ENCODE assay signal across 23 cellular contexts in genomic region chr13:91232716-91233115, GRCh38.
DNase-seq lines count a peak whose midpoint lies in the region; ATAC-seq, FAIRE-seq and TF ChIP-seq lines count a peak whose summit lies in the region.
"Had no signal": no experiment of that assay in that cellular context is flagged by ENCODE, and none has a peak within 500 bp of the region (broad histone marks: within the 10 kb centered on the region; RNA-seq: fewer than 3 reads in every experiment).

No MANE protein-coding gene starts in this region.

- no peak for ATAC-seq in left lobe of liver
- no peak for ATAC-seq in stimulated activated naive CD8-positive, alpha-beta T cell treated with anti-CD3 and anti-CD28 coated beads, Interleukin-15, Interleukin-2, amounts not matched to agents 100 U/mL and 50 U/mL, for 24 hours
- no peak for ATAC-seq in PC-3
- ATAC-seq: CD8-positive, alpha-beta T cell; HCT116 had no signal

- TF ChIP-seq CTCF in astrocyte (IDR thresholded peaks at IDR 0.05; ENCODE audit: insufficient read depth, low read depth, low read length) = no peak
- TF ChIP-seq CTCF in neural progenitor cell (IDR thresholded peaks at IDR 0.05) = no peak
- TF ChIP-seq CTCF in retinal pigment epithelial cell (conservative IDR thresholded peaks at IDR 0.05; ENCODE audit: low read depth, low read length) = no peak
- no peak for TF ChIP-seq CTCF in PC-3 (conservative IDR thresholded peaks at IDR 0.05; ENCODE audit: low read depth, low read length)

- no peaks in the 10 kb centered on the region for H3K9me2 ChIP-seq in PC-3 (replicated peaks; ENCODE audit: low read length)

- no peaks in the 10 kb centered on the region for H4K20me1 ChIP-seq in astrocyte (ENCODE audit: insufficient read depth, low read length)
- H4K20me1 ChIP-seq in neural progenitor cell (ENCODE audit: low read depth) = no peaks in the 10 kb centered on the region
- no peaks in the 10 kb centered on the region for H4K20me1 ChIP-seq in PC-3 (ENCODE audit: low read length)
- H4K20me1 ChIP-seq: BLaER1 treated with 17β-estradiol and CSF1 and Interleukin-3, amounts not matched to agents 10 nM and 100 nM had no signal

- H3K4me1 Mint-ChIP-seq in astrocyte (ENCODE audit: low read depth, unreplicated experiment) (peaks cover 10% of the 10 kb centered on the region), neural progenitor cell (peaks cover 7% of the 10 kb centered on the region)
- H3K4me1 Mint-ChIP-seq: B cell, IgD-negative memory B cell had no signal

- H3K9me3 Mint-ChIP-seq in astrocyte (ENCODE audit: unreplicated experiment) (no peaks in the 10 kb centered on the region), neural progenitor cell (peaks cover 6% of the 10 kb centered on the region)
- H3K9me3 Mint-ChIP-seq: CD8-positive, alpha-beta T cell; IgD-negative memory B cell had no signal

- H3K36me3 Mint-ChIP-seq in astrocyte (ENCODE audit: low read depth, unreplicated experiment) (no peaks in the 10 kb centered on the region), neural progenitor cell (no peaks in the 10 kb centered on the region)
- H3K36me3 Mint-ChIP-seq: CD8-positive, alpha-beta T cell; IgD-negative memory B cell had no signal

- H3K36me3 ChIP-seq in astrocyte (ENCODE audit: insufficient read depth, low read length) (no peaks in the 10 kb centered on the region), neural progenitor cell (no peaks in the 10 kb centered on the region), PC-3 (ENCODE audit: low read depth, low read length) (no peaks in the 10 kb centered on the region)
- H3K36me3 ChIP-seq: BLaER1 treated with 17β-estradiol and CSF1 and Interleukin-3, amounts not matched to agents 10 nM and 100 nM had no signal

- no peak overlapping the region for H3K9ac ChIP-seq in astrocyte (ENCODE audit: low read length)
- no peak overlapping the region for H3K9ac ChIP-seq in neural progenitor cell
- H3K9ac ChIP-seq in PC-3 (ENCODE audit: low read length) = no peak overlapping the region
- H3K9ac ChIP-seq: BLaER1 treated with 17β-estradiol and CSF1 and Interleukin-3, amounts not matched to agents 10 nM and 100 nM; GM23248 had no signal

- intact Hi-C loops in PC-3 (cut with micrococcal nuclease) = no loop called here

- no peaks in the 10 kb centered on the region for H3K9me3 ChIP-seq in astrocyte (ENCODE audit: insufficient read depth, low read depth, low read length)
- no peaks in the 10 kb centered on the region for H3K9me3 ChIP-seq in neural progenitor cell (ENCODE audit: low read depth)
- no peaks in the 10 kb centered on the region for H3K9me3 ChIP-seq in PC-3 (ENCODE audit: low read length)
- H3K9me3 ChIP-seq: BLaER1 treated with 17β-estradiol and CSF1 and Interleukin-3, amounts not matched to agents 10 nM and 100 nM had no signal

- H3K27me3 Mint-ChIP-seq in astrocyte (ENCODE audit: low read depth, unreplicated experiment) (no peaks in the 10 kb centered on the region), neural progenitor cell (ENCODE audit: insufficient read depth, low read depth) (peaks cover 2% of the 10 kb centered on the region)
- H3K27me3 Mint-ChIP-seq: IgD-negative memory B cell had no signal

- POLR2A ChIA-PET in PC-3 (lab: Charles Lee; ENCODE audit: unreplicated experiment) = no interaction called here

- H3K27ac Mint-ChIP-seq in astrocyte (ENCODE audit: unreplicated experiment) (peak overlapping the region; percentile 75), neural progenitor cell (peak overlapping the region; percentile 32)
- H3K27ac Mint-ChIP-seq: B cell; CD8-positive, alpha-beta T cell; HFFc6; IgD-negative memory B cell had no signal

- no peak overlapping the region for H3K27ac ChIP-seq in astrocyte (ENCODE audit: low read depth, low read length)
- no peak overlapping the region for H3K27ac ChIP-seq in neural progenitor cell
- H3K27ac ChIP-seq in PC-3 (ENCODE audit: low read length) = no peak overlapping the region
- H3K27ac ChIP-seq: BLaER1 treated with 17β-estradiol and CSF1 and Interleukin-3, amounts not matched to agents 10 nM and 100 nM; GM23248; HL-60 had no signal

- H3K4me1 ChIP-seq in astrocyte (ENCODE audit: insufficient read depth, low read length) (no peaks in the 10 kb centered on the region), neural progenitor cell (peaks cover 14% of the 10 kb centered on the region), PC-3 (ENCODE audit: insufficient read depth, low read length) (no peaks in the 10 kb centered on the region)
- H3K4me1 ChIP-seq: BLaER1 treated with 17β-estradiol and CSF1 and Interleukin-3, amounts not matched to agents 10 nM and 100 nM had no signal

- no TSS peak for BruUV-seq in PC-3 (replicated peaks; lab: Mats Ljungman, UMichigan)

- H2AFZ ChIP-seq in astrocyte (ENCODE audit: low read depth, low read length) (no peak overlapping the region), neural progenitor cell (replicated peaks) (peak overlapping the region; percentile 78), PC-3 (ENCODE audit: low read length) (no peak overlapping the region)
- H2AFZ ChIP-seq: GM23248 had no signal

- H3K27me3 ChIP-seq in astrocyte (ENCODE audit: insufficient read depth, low read length) = no peaks in the 10 kb centered on the region
- no peaks in the 10 kb centered on the region for H3K27me3 ChIP-seq in neural progenitor cell
- peaks cover 13% of the 10 kb centered on the region; the same call in 1 of the 2 replicates for H3K27me3 ChIP-seq in PC-3 (ENCODE audit: low read length)
- H3K27me3 ChIP-seq: BLaER1 treated with 17β-estradiol and CSF1 and Interleukin-3, amounts not matched to agents 10 nM and 100 nM had no signal

- no peak for FAIRE-seq in astrocyte (lab: Jason Lieb, UNC)
- FAIRE-seq: GM12892, GM18507, HTR-8/SVneo had no signal

- H3K79me2 ChIP-seq in astrocyte (ENCODE audit: insufficient read depth, low read length) (no peaks in the 10 kb centered on the region), neural progenitor cell (ENCODE audit: low read depth) (no peaks in the 10 kb centered on the region), PC-3 (ENCODE audit: low read length) (no peaks in the 10 kb centered on the region)

- H3K4me2 ChIP-seq in astrocyte (ENCODE audit: low read length) (no peak overlapping the region), neural progenitor cell (no peak overlapping the region), PC-3 (ENCODE audit: low read length) (no peak overlapping the region)
- H3K4me2 ChIP-seq: BLaER1 treated with 17β-estradiol and CSF1 and Interleukin-3, amounts not matched to agents 10 nM and 100 nM had no signal

- CTCF ChIA-PET in PC-3 (lab: Charles Lee) = no interaction called here

- DNase-seq in astrocyte (ENCODE audit: low read depth) (no peak), kidney glomerular epithelial cell (lab: John Stamatoyannopoulos, UW) (peak; percentile 31), neural progenitor cell (ENCODE audit: low spot score) (no peak), retinal pigment epithelial cell (ENCODE audit: low read depth) (peak; percentile 28), left lobe of liver (ENCODE audit: low spot score) (no peak), PC-3 (no peak)
- no peak for DNase-seq in stimulated activated naive CD8-positive, alpha-beta T cell treated with anti-CD3 and anti-CD28 coated beads, Interleukin-15, Interleukin-2, amounts not matched to agents 100 U/mL and 50 U/mL, for 24 hours
- DNase-seq in central memory CD4-positive, alpha-beta T cell = no peak
- DNase-seq: Calu3; CD8-positive, alpha-beta T cell; DMS53; GDM1; GM23248; H7; HFFc6 had no signal

- H3K4me3 Mint-ChIP-seq in astrocyte (ENCODE audit: unreplicated experiment) (no peak overlapping the region), neural progenitor cell (no peak overlapping the region)
- H3K4me3 Mint-ChIP-seq: B cell; CD8-positive, alpha-beta T cell; HFFc6; IgD-negative memory B cell had no signal

- H3K4me3 ChIP-seq in astrocyte (ENCODE audit: insufficient read depth, low read depth, low read length) = no peak overlapping the region
- H3K4me3 ChIP-seq in neural progenitor cell = no peak overlapping the region
- no peak overlapping the region for H3K4me3 ChIP-seq in retinal pigment epithelial cell (ENCODE audit: low read length)
- no peak overlapping the region for H3K4me3 ChIP-seq in PC-3 (ENCODE audit: low read length)
- H3K4me3 ChIP-seq: BLaER1 treated with 17β-estradiol and CSF1 and Interleukin-3, amounts not matched to agents 10 nM and 100 nM; GM23248 had no signal

- H3F3A ChIP-seq in neural progenitor cell (ENCODE audit: low read depth) (no peaks in the 10 kb centered on the region), PC-3 (ENCODE audit: low read length, unreplicated experiment) (no peaks in the 10 kb centered on the region)

Comparison
In these comparisons a context has a peak if more than half of its experiments do, and no peak if none do; other contexts are left out.
1. DNase-seq: peak in kidney glomerular epithelial cell (single experiment) and retinal pigment epithelial cell (single experiment); none in astrocyte (single experiment), neural progenitor cell (single experiment), left lobe of liver (single experiment), stimulated activated naive CD8-positive, alpha-beta T cell treated with anti-CD3 and anti-CD28 coated beads, Interleukin-15, Interleukin-2, amounts not matched to agents 100 U/mL and 50 U/mL, for 24 hours (single experiment), PC-3 (single experiment) and central memory CD4-positive, alpha-beta T cell (single experiment).